Comparison of ENCODE assay signal across 23 cellular contexts in the genomic region with DNA sequence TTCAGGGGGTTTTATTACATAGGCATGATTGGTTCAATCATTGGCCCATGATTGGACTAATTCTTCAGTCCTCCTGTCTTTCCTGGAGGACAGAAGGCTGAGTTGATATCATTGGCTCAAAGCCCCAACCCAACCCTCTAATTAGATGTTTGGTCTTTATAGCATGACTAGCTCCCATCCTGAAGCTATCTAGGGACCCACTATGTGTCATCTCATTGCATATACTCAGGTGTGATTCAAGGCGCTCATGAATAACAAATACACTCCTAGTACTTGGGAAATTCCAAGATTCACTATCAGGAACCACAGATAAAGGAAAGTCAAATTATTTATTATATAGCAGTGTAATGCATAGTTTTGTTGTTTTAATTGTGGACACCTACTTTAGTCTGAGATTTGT. TPM values are rescaled to one million over a fixed set of nuclear protein-coding genes. Genes with fewer than 3 reads are reported as not detected.
DNase-seq lines count a peak whose midpoint lies in the region; ATAC-seq, FAIRE-seq and TF ChIP-seq lines count a peak whose summit lies in the region.
"Had no signal": no experiment of that assay in that cellular context is flagged by ENCODE, and none has a peak within 500 bp of the region (broad histone marks: within the 10 kb centered on the region; RNA-seq: fewer than 3 reads in every experiment).

No MANE protein-coding gene starts in this region.

- H3K4me2 ChIP-seq in Karpas-422 (ENCODE audit: low read depth, low read length, poor library complexity, severe bottlenecking) = no peak overlapping the region
- H3K4me2 ChIP-seq: A549; BLaER1 treated with 17β-estradiol and CSF1 and Interleukin-3, amounts not matched to agents 10 nM and 100 nM had no signal

- no peak for FAIRE-seq in bronchial epithelial cell (lab: Jason Lieb, UNC)
- FAIRE-seq: A549, G401.6, GM12891, GM19239 had no signal

- no peaks in the 10 kb centered on the region for H3K27me3 Mint-ChIP-seq in activated naive CD4-positive, alpha-beta T cell treated with anti-CD3 and anti-CD28 coated beads, Interleukin-2, amount 50 U/mL, for 24 hours
- H3K27me3 Mint-ChIP-seq: B cell; CD4-positive, alpha-beta T cell had no signal

- no peak for TF ChIP-seq POLR2A in prostate gland (IDR thresholded peaks at IDR 0.05)

- WGBS in prostate gland = 100% methylated on average over 1 of the region's 1 CpG

- TF ChIP-seq CTCF in bronchial epithelial cell (IDR thresholded peaks at IDR 0.05; ENCODE audit: insufficient read depth, low read length, severe bottlenecking) (no peak), foreskin keratinocyte (conservative IDR thresholded peaks at IDR 0.05) (no peak), prostate gland (IDR thresholded peaks at IDR 0.05) (no peak)

- peak overlapping the region; percentile 38 for H3K27ac Mint-ChIP-seq in activated naive CD4-positive, alpha-beta T cell treated with anti-CD3 and anti-CD28 coated beads, Interleukin-2, amount 50 U/mL, for 24 hours
- H3K27ac Mint-ChIP-seq: B cell; CD4-positive, alpha-beta T cell; CD8-positive, alpha-beta T cell had no signal

- H3K36me3 Mint-ChIP-seq in activated naive CD4-positive, alpha-beta T cell treated with anti-CD3 and anti-CD28 coated beads, Interleukin-2, amount 50 U/mL, for 24 hours = no peaks in the 10 kb centered on the region

- H3K4me1 Mint-ChIP-seq in activated naive CD4-positive, alpha-beta T cell treated with anti-CD3 and anti-CD28 coated beads, Interleukin-2, amount 50 U/mL, for 24 hours = no peaks in the 10 kb centered on the region
- H3K4me1 Mint-ChIP-seq: B cell had no signal

- no peak overlapping the region for H3K27ac ChIP-seq in Karpas-422 (ENCODE audit: low read length)
- no peak overlapping the region for H3K27ac ChIP-seq in foreskin keratinocyte
- H3K27ac ChIP-seq in prostate gland = no peak overlapping the region
- H3K27ac ChIP-seq: 22Rv1; A549; BLaER1 treated with 17β-estradiol and CSF1 and Interleukin-3, amounts not matched to agents 10 nM and 100 nM; C4-2B had no signal

- intact Hi-C loops in prostate gland (cut with DNase I) = no loop called here

- no peaks in the 10 kb centered on the region for H3K36me3 ChIP-seq in Karpas-422 (ENCODE audit: insufficient read depth, low read length)
- H3K36me3 ChIP-seq in bronchial epithelial cell (ENCODE audit: control insufficient read depth, insufficient read depth, low read length) = no peaks in the 10 kb centered on the region
- no peaks in the 10 kb centered on the region for H3K36me3 ChIP-seq in prostate gland
- H3K36me3 ChIP-seq: BLaER1 treated with 17β-estradiol and CSF1 and Interleukin-3, amounts not matched to agents 10 nM and 100 nM had no signal

- H2AFZ ChIP-seq in Karpas-422 (ENCODE audit: low read length) = no peak overlapping the region

- no peak for DNase-seq in activated naive CD4-positive, alpha-beta T cell (lab: John Stamatoyannopoulos, UW)
- DNase-seq in Karpas-422 (peak; percentile 16), bronchial epithelial cell (ENCODE audit: low read depth) (peak; percentile 38), foreskin keratinocyte (peak; percentile 12 to 40), prostate gland (ENCODE audit: low spot score) (no peak)
- DNase-seq in stimulated activated CD4-positive, alpha-beta T cell treated with anti-CD3 and anti-CD28 coated beads, Interleukin-1b, Interleukin-23, amount 100 ng/mL, for 48 hours = no peak
- DNase-seq: AML-193; Caco-2; Calu3; CD4-positive, alpha-beta T cell; CD8-positive, alpha-beta T cell; DMS79 treated with DMSO at 0.1 percent for 48 hours; GF-D8 had no signal

- no peak overlapping the region for H3K9ac ChIP-seq in Karpas-422 (ENCODE audit: low read length)
- H3K9ac ChIP-seq: BLaER1 treated with 17β-estradiol and CSF1 and Interleukin-3, amounts not matched to agents 10 nM and 100 nM had no signal

- H3K9me3 ChIP-seq in Karpas-422 (ENCODE audit: low read length) (no peaks in the 10 kb centered on the region), prostate gland (no peaks in the 10 kb centered on the region)
- H3K9me3 ChIP-seq: A549, Caco-2 had no signal

- no peaks in the 10 kb centered on the region for H3K9me2 ChIP-seq in Karpas-422 (replicated peaks; ENCODE audit: insufficient read depth, low read length)

- peak; percentile 64 for ATAC-seq in foreskin keratinocyte
- ATAC-seq in GM21390 (IDR thresholded peaks at IDR 0.05; ENCODE audit: unreplicated experiment) = no peak
- ATAC-seq: A549; CD8-positive, alpha-beta T cell had no signal

- no peaks in the 10 kb centered on the region for H4K20me1 ChIP-seq in Karpas-422 (ENCODE audit: insufficient read depth, low read depth, low read length)
- H4K20me1 ChIP-seq: BLaER1 treated with 17β-estradiol and CSF1 and Interleukin-3, amounts not matched to agents 10 nM and 100 nM had no signal

- H3K4me1 ChIP-seq in Karpas-422 (ENCODE audit: low read length) (no peaks in the 10 kb centered on the region), foreskin keratinocyte (no peaks in the 10 kb centered on the region), prostate gland (replicated peaks) (no peaks in the 10 kb centered on the region)
- H3K4me1 ChIP-seq: A549; BLaER1 treated with 17β-estradiol and CSF1 and Interleukin-3, amounts not matched to agents 10 nM and 100 nM had no signal

- no peaks in the 10 kb centered on the region for H3K9me3 Mint-ChIP-seq in activated naive CD4-positive, alpha-beta T cell treated with anti-CD3 and anti-CD28 coated beads, Interleukin-2, amount 50 U/mL, for 24 hours
- H3K9me3 Mint-ChIP-seq: CD4-positive, alpha-beta T cell had no signal

- H3K27me3 ChIP-seq in Karpas-422 (ENCODE audit: low read length) = no peaks in the 10 kb centered on the region
- no peaks in the 10 kb centered on the region for H3K27me3 ChIP-seq in bronchial epithelial cell (ENCODE audit: control insufficient read depth, insufficient read depth, low read length)
- no peaks in the 10 kb centered on the region for H3K27me3 ChIP-seq in foreskin keratinocyte
- H3K27me3 ChIP-seq in prostate gland (replicated peaks; ENCODE audit: insufficient read depth) = no peaks in the 10 kb centered on the region
- H3K27me3 ChIP-seq: BLaER1 treated with 17β-estradiol and CSF1 and Interleukin-3, amounts not matched to agents 10 nM and 100 nM had no signal

- H3K4me3 ChIP-seq in Karpas-422 (ENCODE audit: low read length) (no peak overlapping the region), bronchial epithelial cell (ENCODE audit: low read depth, low read length) (no peak overlapping the region), prostate gland (no peak overlapping the region)
- H3K4me3 ChIP-seq: A549; BLaER1 treated with 17β-estradiol and CSF1 and Interleukin-3, amounts not matched to agents 10 nM and 100 nM had no signal

- no peak overlapping the region for H3K4me3 Mint-ChIP-seq in activated naive CD4-positive, alpha-beta T cell treated with anti-CD3 and anti-CD28 coated beads, Interleukin-2, amount 50 U/mL, for 24 hours
- H3K4me3 Mint-ChIP-seq: B cell; CD4-positive, alpha-beta T cell; CD8-positive, alpha-beta T cell had no signal

- H3K79me2 ChIP-seq in Karpas-422 (ENCODE audit: low read length) = no peaks in the 10 kb centered on the region

RNA-seq across cellular contexts. Expression of gene NBEAL1, which starts 24.9 kb away (rescaled TPM):
- total RNA-seq in Karpas-422 (2014; rRNA removed; shearing (Covaris generic); ENCODE audit: low replicate concordance) = 20.7 and 22.4 TPM in 2 replicates
- total RNA-seq in bronchial epithelial cell (35.6 and 42.6 TPM in 2 replicates), foreskin keratinocyte (16.3 and 18.5 TPM in 2 replicates), prostate gland (10 to 100 TPM; 21.2 to 47.1 TPM)
- polyA plus RNA-seq in foreskin keratinocyte = 2.8 and 2.9 TPM in 2 replicates

Comparison
In these comparisons a context has a peak if more than half of its experiments do, and no peak if none do; other contexts are left out.
1. DNase-seq: peak in Karpas-422 (single experiment), bronchial epithelial cell (single experiment) and foreskin keratinocyte (2 of 2); none in activated naive CD4-positive, alpha-beta T cell (0 of 4), prostate gland (single experiment) and stimulated activated CD4-positive, alpha-beta T cell treated with anti-CD3 and anti-CD28 coated beads, Interleukin-1b, Interleukin-23, amount 100 ng/mL, for 48 hours (single experiment).